8 cellular contexts compared by ENCODE assay signal in genomic region chr5:138177936-138178515, GRCh38. TPM values are rescaled to one million over a fixed set of nuclear protein-coding genes. Genes with fewer than 3 reads are reported as not detected.
DNase-seq lines count a peak whose midpoint lies in the region; ATAC-seq and TF ChIP-seq lines count a peak whose summit lies in the region.

No MANE protein-coding gene starts in this region.

- peak overlapping the region; percentile 86 for H3K4me2 ChIP-seq in HCT116 (ENCODE audit: low read length)

- H3K4me1 ChIP-seq in HCT116 (ENCODE audit: control insufficient read depth in 1 of 2, insufficient read depth in 2 of 2, low read length in 2 of 2), result peaks cover 0 to 10% of the 10 kb centered on the region in 2 experiments; a peak in 1 of 4 replicates
- peaks cover 3 to 15% (median 13%) of the 10 kb centered on the region in 4 donors for H3K4me1 ChIP-seq in liver (ENCODE audit: control insufficient read depth in 4 of 4, insufficient read depth in 4 of 4, low read length in 3 of 4)

- no peaks in the 10 kb centered on the region for H4K20me1 ChIP-seq in HCT116 (ENCODE audit: insufficient read depth)

- peak overlapping the region; percentile 86 for H3K9ac ChIP-seq in HCT116 (ENCODE audit: low read length)
- peak overlapping the region; percentile 76 to 91 for H3K9ac ChIP-seq in liver (ENCODE audit: low read depth in 1 of 2, low read length in 2 of 2)

- BruUV-seq in HCT116 (replicated peaks; lab: Mats Ljungman, UMichigan), result TSS peak; percentile 77

- peak; percentile 30 for ATAC-seq in HCT116

- peak overlapping the region; percentile 89 for H2AFZ ChIP-seq in HCT116 (ENCODE audit: low read depth, low read length, poor library complexity, severe bottlenecking)

- no peak for TF ChIP-seq POLR2A in HCT116 (IDR thresholded peaks at IDR 0.05; ENCODE audit: borderline replicate concordance, extremely low read depth, insufficient read depth, insufficient read length)

- DNase-seq in D341Med (ENCODE audit: low spot score) (peak; percentile 47), HCT116 (ENCODE audit: low read depth, low spot score) (no peak), RKO (ENCODE audit: low spot score) (peak; percentile 34), dermis blood vessel endothelial cell (peak; percentile 56), stromal cell of bone marrow (ENCODE audit: low read depth) (peak; percentile 11), NCI-H2081 treated with DMSO at 0.1 percent for 48 hours (lab: John Stamatoyannopoulos, UW) (no peak), cerebellar nuclear complex (lab: John Stamatoyannopoulos, UW) (no peak)

- H3K79me2 ChIP-seq in HCT116 (ENCODE audit: insufficient read depth, low read length), result peaks cover 72% of the 10 kb centered on the region

- under 1% methylated on average over 16 of the region's 16 CpGs for WGBS in liver

- no peaks in the 10 kb centered on the region for H3K9me2 ChIP-seq in HCT116 (ENCODE audit: insufficient read depth)

- intact Hi-C loops in HCT116 (cut with micrococcal nuclease), result loop anchor here (5.0 kb wide), 1 partner anchor 174 kb away; the partner anchor contains the start of gene KDM3B

- H3K9me3 ChIP-seq in HCT116 (ENCODE audit: control insufficient read depth in 1 of 2, insufficient read depth in 1 of 2, low read depth in 1 of 2, low read length in 2 of 2) (no peaks in the 10 kb centered on the region), liver (ENCODE audit: control insufficient read depth in 4 of 4, low read length in 3 of 4) (no peaks in the 10 kb centered on the region)

- TF ChIP-seq CTCF in HCT116 (IDR thresholded peaks at IDR 0.05 in 2 of 3, conservative IDR thresholded peaks at IDR 0.05 in 1 of 3; ENCODE audit: borderline replicate concordance in 1 of 3, insufficient read depth in 1 of 3, low read depth in 2 of 3, low read length in 2 of 3) (no peak), liver (IDR thresholded peaks at IDR 0.05; ENCODE audit: low read depth, low read length, missing input control) (no peak)

- POLR2A ChIA-PET in HCT116 (lab: Charles Lee), result interaction anchor here (1.4 kb wide), 1 partner anchor 153 kb away, joined by 4 read pairs; the partner anchor contains the start of gene CDC25C

- RAD21 ChIA-PET in HCT116 (lab: Charles Lee; ENCODE audit: low non-redundant PET in 1 of 2, low total read pairs in 2 of 2, uncharacterized antibody in 2 of 2, unreplicated experiment in 2 of 2), result no interaction called here

- H3K4me3 ChIP-seq in HCT116 (replicated peaks in 1 of 2; ENCODE audit: low read depth in 1 of 2, low read length in 2 of 2) (peak overlapping the region; percentile 88 to 99), liver (ENCODE audit: low read depth in 1 of 3, low read length in 3 of 3) (peak overlapping the region; percentile 83 to 96 (median 88))

- peak overlapping the region; percentile 82 for H3K27ac ChIP-seq in HCT116 (ENCODE audit: low read depth, low read length)
- H3K27ac ChIP-seq in liver (ENCODE audit: low read depth in 1 of 2, low read length in 2 of 2), result peak overlapping the region; percentile 84 to 89

- CTCF ChIA-PET in HCT116 (lab: Charles Lee), result no interaction called here

- no peak for TF ChIP-seq RAD21 in HCT116 (IDR thresholded peaks at IDR 0.05; ENCODE audit: low read depth)
- no peak for TF ChIP-seq RAD21 in liver (IDR thresholded peaks at IDR 0.05)

- H3K36me3 ChIP-seq in HCT116 (ENCODE audit: control insufficient read depth in 1 of 2, insufficient read depth in 2 of 2, low read length in 2 of 2) (peaks cover 34 to 35% of the 10 kb centered on the region in 2 experiments), liver (ENCODE audit: control insufficient read depth in 4 of 4, insufficient read depth in 3 of 4, low read depth in 1 of 4, low read length in 3 of 4) (peaks cover 0 to 16% (median 9%) of the 10 kb centered on the region in 4 donors)

- no peaks in the 10 kb centered on the region for H3K27me3 ChIP-seq in HCT116 (ENCODE audit: insufficient read depth, low read length)
- no peaks in the 10 kb centered on the region for H3K27me3 ChIP-seq in liver (ENCODE audit: control insufficient read depth in 4 of 4, insufficient read depth in 4 of 4, low read length in 3 of 4)

TF ChIP-seq in HCT116, 20 proteins besides CTCF, POLR2A, EP300 and RAD21:
- no peak for TF ChIP-seq EGR1 (IDR thresholded peaks at IDR 0.05; ENCODE audit: low read depth)
- TF ChIP-seq ZNF274 (IDR thresholded peaks at IDR 0.05; ENCODE audit: low read depth, low read length), result no peak
- no peak for TF ChIP-seq SP1 (IDR thresholded peaks at IDR 0.05; ENCODE audit: low read depth)
- TF ChIP-seq ZFX (IDR thresholded peaks at IDR 0.05), result no peak
- peak; percentile 34 for TF ChIP-seq TCF7L2 (IDR thresholded peaks at IDR 0.05; ENCODE audit: borderline replicate concordance, extremely low read depth, insufficient read depth, insufficient read length)
- no peak for TF ChIP-seq SRF (IDR thresholded peaks at IDR 0.05; ENCODE audit: low read depth)
- no peak for TF ChIP-seq EZH2 (IDR thresholded peaks at IDR 0.05)
- TF ChIP-seq, protein P1, sequence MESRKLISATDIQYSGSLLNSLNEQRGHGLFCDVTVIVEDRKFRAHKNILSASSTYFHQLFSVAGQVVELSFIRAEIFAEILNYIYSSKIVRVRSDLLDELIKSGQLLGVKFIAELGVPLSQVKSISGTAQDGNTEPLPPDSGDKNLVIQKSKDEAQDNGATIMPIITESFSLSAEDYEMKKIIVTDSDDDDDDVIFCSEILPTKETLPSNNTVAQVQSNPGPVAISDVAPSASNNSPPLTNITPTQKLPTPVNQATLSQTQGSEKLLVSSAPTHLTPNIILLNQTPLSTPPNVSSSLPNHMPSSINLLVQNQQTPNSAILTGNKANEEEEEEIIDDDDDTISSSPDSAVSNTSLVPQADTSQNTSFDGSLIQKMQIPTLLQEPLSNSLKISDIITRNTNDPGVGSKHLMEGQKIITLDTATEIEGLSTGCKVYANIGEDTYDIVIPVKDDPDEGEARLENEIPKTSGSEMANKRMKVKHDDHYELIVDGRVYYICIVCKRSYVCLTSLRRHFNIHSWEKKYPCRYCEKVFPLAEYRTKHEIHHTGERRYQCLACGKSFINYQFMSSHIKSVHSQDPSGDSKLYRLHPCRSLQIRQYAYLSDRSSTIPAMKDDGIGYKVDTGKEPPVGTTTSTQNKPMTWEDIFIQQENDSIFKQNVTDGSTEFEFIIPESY (IDR thresholded peaks at IDR 0.05; ENCODE audit: extremely low read depth, insufficient replicate concordance, low read length), result no peak
TF ChIP-seq in HCT116: peak in this region for 1.

TF ChIP-seq in liver, 16 proteins besides CTCF, POLR2A, EP300 and RAD21:
- peak; percentile 37 to 42 for TF ChIP-seq HNF4A (conservative IDR thresholded peaks at IDR 0.05)
- TF ChIP-seq RXRA (IDR thresholded peaks at IDR 0.05), result no peak

RNA-seq across cellular contexts. Expression of gene BRD8, which starts 0.4 kb away (rescaled TPM):
- total RNA-seq in HCT116 (2021; ENCODE audit: unreplicated experiment) (80.8 TPM), dermis blood vessel endothelial cell (31.7 and 40.1 TPM in 2 replicates), liver (10 to 100 TPM; 30.7 to 34.5 TPM)
- 47.2 and 57.1 TPM in 2 replicates for polyA plus RNA-seq in HCT116 (2012)
- polyA plus RNA-seq in liver, result 10 to 100 TPM; 14.8 to 28.5 TPM

RNA-seq across cellular contexts. Expression of gene KIF20A, which starts 0.9 kb away (rescaled TPM):
- total RNA-seq in HCT116 (2021; ENCODE audit: unreplicated experiment) (74.2 TPM), dermis blood vessel endothelial cell (18.9 and 109 TPM in 2 replicates), liver (10 to 100 TPM in 1 of 2 donors, under 1 TPM in 1; 0.42 to 32.3 TPM)
- 72.7 and 92.7 TPM in 2 replicates for polyA plus RNA-seq in HCT116 (2012)
- polyA plus RNA-seq in liver, result 1 to 10 TPM in 1 of 2 donors, under 1 TPM in 1; 0.33 to 2.5 TPM

RNA-seq across cellular contexts. Expression of gene CDC23, which starts 35.1 kb away (rescaled TPM):
- 40.0 TPM for total RNA-seq in HCT116 (2021; ENCODE audit: unreplicated experiment)
- 18.3 and 24.6 TPM in 2 replicates for polyA plus RNA-seq in HCT116 (2012)
- 34.0 and 35.6 TPM in 2 replicates for total RNA-seq in dermis blood vessel endothelial cell
- total RNA-seq in liver, result 10 to 100 TPM; 15.7 to 23.8 TPM
- polyA plus RNA-seq in liver, result 10 to 100 TPM; 10.5 to 12.6 TPM

RNA-seq across cellular contexts. Expression of gene NME5, which starts 38.8 kb away (rescaled TPM):
- total RNA-seq in HCT116 (2021; ENCODE audit: unreplicated experiment), result 3.1 TPM
- polyA plus RNA-seq in HCT116 (2012), result 0.69 and 0.91 TPM in 2 replicates
- total RNA-seq in dermis blood vessel endothelial cell, result 1.5 and 2.4 TPM in 2 replicates
- total RNA-seq in liver, result under 1 TPM; 0.09 to 0.50 TPM
- 1 to 10 TPM in 1 of 2 donors, under 1 TPM in 1; 0.30 to 1.3 TPM for polyA plus RNA-seq in liver

Comparison
In these comparisons a context has a peak if more than half of its experiments do, and no peak if none do; other contexts are left out.
1. DNase-seq: peak in D341Med (single experiment), RKO (single experiment), dermis blood vessel endothelial cell (single experiment) and stromal cell of bone marrow (single experiment); none in HCT116 (single experiment), NCI-H2081 treated with DMSO at 0.1 percent for 48 hours (single experiment) and cerebellar nuclear complex (0 of 2).